Comparison of ENCODE assay signal across 12 cellular contexts in genomic region chr12:2244013-2244861, GRCh38.
DNase-seq lines count a peak whose midpoint lies in the region; ATAC-seq and TF ChIP-seq lines count a peak whose summit lies in the region.
"Had no signal": no experiment of that assay in that cellular context is flagged by ENCODE, and none has a peak within 500 bp of the region (broad histone marks: within the 10 kb centered on the region; RNA-seq: fewer than 3 reads in every experiment).

No MANE protein-coding gene starts in this region.

- no peak overlapping the region for H3K4me3 Mint-ChIP-seq in MCF 10A (ENCODE audit: unreplicated experiment)

- ATAC-seq in IMR-90 (ENCODE audit: low read depth) (peak; percentile 89), left lung (peak; percentile 59), HG02973 (IDR thresholded peaks at IDR 0.05; ENCODE audit: unreplicated experiment) (no peak)
- ATAC-seq: K562 had no signal

- peak overlapping the region; percentile 93 for H2BK120ac ChIP-seq in IMR-90 (ENCODE audit: low read depth, low read length)

- H3K56ac ChIP-seq in IMR-90 (ENCODE audit: extremely low read depth, insufficient read depth, low read length) = peak overlapping the region; percentile 63; the same call in 1 of the 2 replicates

- peak overlapping the region; percentile 88 for H3K4ac ChIP-seq in IMR-90 (ENCODE audit: low read depth, low read length)

- peak overlapping the region; percentile 81 for H2AK5ac ChIP-seq in IMR-90 (ENCODE audit: low read depth, low read length)

- H3K27me3 ChIP-seq in A673 (replicated peaks; ENCODE audit: insufficient read depth, low read depth, low read length, poor library complexity) = no peaks in the 10 kb centered on the region
- H3K27me3 ChIP-seq in IMR-90 (ENCODE audit: control insufficient read depth, insufficient read depth, low read length) = no peaks in the 10 kb centered on the region
- H3K27me3 ChIP-seq in left lung = no peaks in the 10 kb centered on the region
- H3K27me3 ChIP-seq in HAP-1 (ENCODE audit: low read depth) = no peaks in the 10 kb centered on the region

- peaks cover 5% of the 10 kb centered on the region for H3K4me1 Mint-ChIP-seq in MCF 10A (ENCODE audit: insufficient read depth, unreplicated experiment)

- H4K91ac ChIP-seq in IMR-90 (ENCODE audit: insufficient read depth, low read depth, low read length) = peak overlapping the region; percentile 92

- H3K9me3 ChIP-seq in A673 (ENCODE audit: low read depth, low read length, poor library complexity, severe bottlenecking) = no peaks in the 10 kb centered on the region
- H3K9me3 ChIP-seq in IMR-90 (ENCODE audit: control insufficient read depth, insufficient read depth, low read length) = no peaks in the 10 kb centered on the region
- H3K9me3 ChIP-seq in left lung = no peaks in the 10 kb centered on the region
- no peaks in the 10 kb centered on the region for H3K9me3 ChIP-seq in HAP-1

- peak overlapping the region; percentile 33 to 75 for H4K8ac ChIP-seq in IMR-90 (ENCODE audit: low read depth in 2 of 2, low read length in 2 of 2)

- TF ChIP-seq CTCF in A673 (conservative IDR thresholded peaks at IDR 0.05; ENCODE audit: low read depth, low read length) = no peak
- TF ChIP-seq CTCF in IMR-90 (conservative IDR thresholded peaks at IDR 0.05; ENCODE audit: low read depth, low read length) = no peak
- no peak for TF ChIP-seq CTCF in MCF 10A (IDR thresholded peaks at IDR 0.05; ENCODE audit: unreplicated experiment)
- TF ChIP-seq CTCF in left lung (IDR thresholded peaks at IDR 0.05) = no peak

- CTCF ChIA-PET in A673 (lab: Charles Lee) = interaction anchor here (0.8 kb wide), 1 partner anchor 72 kb away, joined by 3 read pairs; no protein-coding TSS in a partner anchor
- CTCF ChIA-PET in IMR-90 (lab: Yijun Ruan, JAX) = interaction anchor here (1.1 kb wide), 1 partner anchor 11 kb away, joined by 4 read pairs; no protein-coding TSS in a partner anchor
- CTCF ChIA-PET in MCF 10A (lab: Yijun Ruan, JAX) = interaction anchor here (0.9 kb wide), 1 partner anchor 39 kb away, joined by 3 read pairs; no protein-coding TSS in a partner anchor

- no peaks in the 10 kb centered on the region for H3K9me3 Mint-ChIP-seq in MCF 10A (ENCODE audit: unreplicated experiment)

- in situ Hi-C loops in IMR-90 (cut with MboI; ENCODE audit: low sequenced_read_pairs) = no loop called here
- in situ Hi-C loops in HAP-1 (cut with MboI; ENCODE audit: low sequenced_read_pairs) = no loop called here

- intact Hi-C loops in A673 (cut with micrococcal nuclease; ENCODE audit: unreplicated experiment) (no loop called here), IMR-90 (cut with micrococcal nuclease) (loop anchor here (1.0 kb wide), 1 partner anchor 60 kb away; no protein-coding TSS in a partner anchor), MCF 10A (cut with micrococcal nuclease) (no loop called here), left lung (cut with DNase I) (no loop called here)

- no peaks in the 10 kb centered on the region for H3K36me3 Mint-ChIP-seq in MCF 10A (ENCODE audit: insufficient read depth, unreplicated experiment)

- WGBS in IMR-90 (ENCODE audit: extremely low coverage in 2 of 2, insufficient read length in 1 of 2), 2 experiments = no CpG with 5 or more reads among the region's 8 CpGs

- peak overlapping the region; percentile 25; the same call in 1 of the 2 replicates for H3K9ac ChIP-seq in IMR-90 (ENCODE audit: low read depth, low read length)

- H3K4me3 ChIP-seq in A673 (ENCODE audit: low read depth, low read length, poor library complexity, severe bottlenecking) (no peak overlapping the region), IMR-90 (ENCODE audit: insufficient read depth, low read depth, low read length) (no peak overlapping the region), left lung (no peak overlapping the region), HAP-1 (no peak overlapping the region)
- H3K4me3 ChIP-seq: dorsolateral prefrontal cortex, K562 had no signal

- peaks cover 0 to 38% of the 10 kb centered on the region in 2 experiments; a peak in 3 of 4 replicates for H3K79me1 ChIP-seq in IMR-90 (ENCODE audit: low read depth in 1 of 2, low read length in 2 of 2)

- BruUV-seq in A673 (replicated peaks; lab: Mats Ljungman, UMichigan) (no TSS peak), IMR-90 (replicated peaks; lab: Mats Ljungman, UMichigan) (no TSS peak), MCF 10A (replicated peaks; lab: Mats Ljungman, UMichigan) (no TSS peak)

- peak overlapping the region; percentile 70 for H3K18ac ChIP-seq in IMR-90 (ENCODE audit: low read depth, low read length)

- peak overlapping the region; percentile 44 for H3K4me2 ChIP-seq in IMR-90 (ENCODE audit: low read depth, low read length)

- H3K27ac ChIP-seq in A673 (ENCODE audit: low read depth, low read length, poor library complexity, severe bottlenecking) = no peak overlapping the region
- H3K27ac ChIP-seq in IMR-90 (ENCODE audit: insufficient read depth, low read length) = peak overlapping the region; percentile 83
- H3K27ac ChIP-seq in left lung = no peak overlapping the region
- H3K27ac ChIP-seq: C4-2B, VCaP had no signal

- H4K5ac ChIP-seq in IMR-90 (ENCODE audit: low read depth, low read length) = peak overlapping the region; percentile 60

- DNase-seq in A673 (ENCODE audit: low spot score) (peak; percentile 85), IMR-90 (peak; percentile 97), MCF 10A (ENCODE audit: unreplicated experiment) (peak; percentile 44), left lung (no peak), HAP-1 (ENCODE audit: low spot score in 2 of 2) (no peak), NCI-H2196 (lab: John Stamatoyannopoulos, UW; ENCODE audit: unreplicated experiment) (no peak)
- no peak for DNase-seq in activated effector memory CD4-positive, alpha-beta T cell treated with anti-CD3 and anti-CD28 coated beads, Interleukin-2, amount 50 U/mL, for 16 hours

- H3K14ac ChIP-seq in IMR-90 (replicated peaks; ENCODE audit: low read depth, low read length) = peak overlapping the region; percentile 63

- no peaks in the 10 kb centered on the region for H3K27me3 Mint-ChIP-seq in MCF 10A (ENCODE audit: insufficient read depth, unreplicated experiment)

- peak; percentile 37 for TF ChIP-seq RAD21 in IMR-90 (IDR thresholded peaks at IDR 0.05; ENCODE audit: low read length)

- H2BK15ac ChIP-seq in IMR-90 (ENCODE audit: low read depth, low read length) = peak overlapping the region; percentile 75

- H4K20me1 ChIP-seq in IMR-90 (ENCODE audit: insufficient read depth, low read length) = 0 out of 2 replicates have a peak, but pooled peaks cover 3% of the 10 kb centered on the region

- peak overlapping the region; percentile 86 for H2AFZ ChIP-seq in IMR-90 (replicated peaks; ENCODE audit: low read length, poor library complexity)

- no peak for TF ChIP-seq POLR2A in IMR-90 (IDR thresholded peaks at IDR 0.05; ENCODE audit: low read depth, low read length)

- H2AK9ac ChIP-seq in IMR-90 (replicated peaks; ENCODE audit: low read depth, low read length, poor library complexity) = peak overlapping the region; percentile 87

- H3K4me1 ChIP-seq in A673 (ENCODE audit: insufficient read depth, low read length, poor library complexity, severe bottlenecking) (peaks cover 10% of the 10 kb centered on the region), IMR-90 (ENCODE audit: control insufficient read depth, insufficient read depth, low read length) (peaks cover 44% of the 10 kb centered on the region), left lung (peaks cover 0 to 4% of the 10 kb centered on the region in 2 donors), HAP-1 (no peaks in the 10 kb centered on the region)

- POLR2A ChIA-PET in A673 (lab: Charles Lee; ENCODE audit: low non-redundant PET) (no interaction called here), IMR-90 (lab: Charles Lee; ENCODE audit: unreplicated experiment) (no interaction called here), MCF 10A (lab: Yijun Ruan, JAX) (interaction anchor here (0.6 to 0.7 kb wide), 2 partner anchors 101 to 189 kb away, joined by 3 to 4 read pairs; no protein-coding TSS in a partner anchor)

- H3K23ac ChIP-seq in IMR-90 (ENCODE audit: low read depth, low read length) = peak overlapping the region; percentile 13; the same call in 1 of the 2 replicates

- H3K27ac Mint-ChIP-seq in MCF 10A (ENCODE audit: low read depth, unreplicated experiment) = no peak overlapping the region

- H3K36me3 ChIP-seq in A673 (ENCODE audit: insufficient read depth, low read length, poor library complexity, severe bottlenecking) (no peaks in the 10 kb centered on the region), IMR-90 (ENCODE audit: control insufficient read depth, insufficient read depth, low read length) (no peaks in the 10 kb centered on the region), left lung (no peaks in the 10 kb centered on the region), HAP-1 (replicated peaks) (no peaks in the 10 kb centered on the region)

- dilution Hi-C loops in IMR-90 (cut with HindIII; ENCODE audit: low sequenced_read_pairs, unreplicated experiment) = no loop called here

- peak overlapping the region; percentile 91 for H2BK20ac ChIP-seq in IMR-90 (ENCODE audit: low read depth, low read length)

- H3K9me1 ChIP-seq in IMR-90 (ENCODE audit: insufficient read depth, low read length) = peaks cover 36% of the 10 kb centered on the region

- H2BK5ac ChIP-seq in IMR-90 (ENCODE audit: low read depth, low read length, poor library complexity, severe bottlenecking) = peak overlapping the region; percentile 90

TF ChIP-seq in IMR-90, 13 proteins besides CTCF, POLR2A, EP300 and RAD21 (continues in another document):
- TF ChIP-seq SMC3 (IDR thresholded peaks at IDR 0.05; ENCODE audit: low read depth, low read length) (peak; percentile 28; the same call in 1 of the 2 replicates), BHLHE40 (IDR thresholded peaks at IDR 0.05; ENCODE audit: low read depth, low read length) (peak; percentile 81), CEBPB (IDR thresholded peaks at IDR 0.05; ENCODE audit: low read depth, low read length) (peak; percentile 56), NFE2L2 (IDR thresholded peaks at IDR 0.05; ENCODE audit: low read depth, low read length) (no peak), CHD1 (IDR thresholded peaks at IDR 0.05; ENCODE audit: low read depth, low read length) (no peak), RCOR1 (IDR thresholded peaks at IDR 0.05; ENCODE audit: insufficient replicate concordance, low read length) (peak; percentile 18), USF2 (IDR thresholded peaks at IDR 0.05; ENCODE audit: low read depth, low read length) (peak; percentile 34; the same call in 1 of the 2 replicates), RFX5 (IDR thresholded peaks at IDR 0.05; ENCODE audit: low read depth, low read length) (no peak), FOS (IDR thresholded peaks at IDR 0.05; ENCODE audit: low read depth, low read length) (peak; percentile 94), MAZ (IDR thresholded peaks at IDR 0.05; ENCODE audit: borderline replicate concordance, low read depth, low read length) (peak; percentile 44; the same call in 1 of the 2 replicates)

Comparison
In these comparisons a context has a peak if more than half of its experiments do, and no peak if none do; other contexts are left out.
1. DNase-seq: peak in A673 (single experiment), IMR-90 (single experiment) and MCF 10A (single experiment); none in left lung (0 of 2), HAP-1 (0 of 2), activated effector memory CD4-positive, alpha-beta T cell treated with anti-CD3 and anti-CD28 coated beads, Interleukin-2, amount 50 U/mL, for 16 hours (single experiment) and NCI-H2196 (single experiment).